26 cellular contexts compared by ENCODE assay signal in genomic region chr15:76764004-76764403, GRCh38.
A peak's percentile ranks its signal among the peaks of the same experiment; 100 is the strongest.
DNase-seq lines count a peak whose midpoint lies in the region; ATAC-seq, FAIRE-seq and TF ChIP-seq lines count a peak whose summit lies in the region.
"Had no signal": no experiment of that assay in that cellular context is flagged by ENCODE, and none has a peak within 500 bp of the region (broad histone marks: within the 10 kb centered on the region; RNA-seq: fewer than 3 reads in every experiment).

No MANE protein-coding gene starts in this region.

- no peak overlapping the region for H3K14ac ChIP-seq in H1 (ENCODE audit: insufficient read length)

- FAIRE-seq in bronchial epithelial cell (lab: Jason Lieb, UNC) (peak; percentile 36), H1 (lab: Jason Lieb, UNC) (no peak)
- FAIRE-seq: A204.1, G401.6, GM12891, GM18507 had no signal

- H3K27me3 ChIP-seq in bronchial epithelial cell (ENCODE audit: control insufficient read depth, insufficient read depth, low read length) (no peaks in the 10 kb centered on the region), H1 (replicated peaks in 1 of 4; ENCODE audit: control insufficient read depth in 3 of 4, extremely low read depth in 1 of 4, insufficient read depth in 3 of 4, low read length in 3 of 4) (no peaks in the 10 kb centered on the region)
- H3K27me3 ChIP-seq: BE2C, BLaER1 had no signal

- H2BK15ac ChIP-seq in H1 (ENCODE audit: low read length): no peak overlapping the region

- in situ Hi-C loops in G401 (cut with HindIII; ENCODE audit: low sequenced_read_pairs): no loop called here

- H3K23me2 ChIP-seq in H1 (ENCODE audit: low read depth, low read length): no peaks in the 10 kb centered on the region

- H3K36me3 ChIP-seq in bronchial epithelial cell (ENCODE audit: control insufficient read depth, insufficient read depth, low read length) (peaks cover 2% of the 10 kb centered on the region), H1 (ENCODE audit: control insufficient read depth in 2 of 4, insufficient read depth in 4 of 4, low read length in 3 of 4) (no peaks in the 10 kb centered on the region; a peak in 1 of 8 replicates), mucosa of descending colon (ENCODE audit: low read depth) (no peaks in the 10 kb centered on the region)
- H3K36me3 ChIP-seq: BE2C had no signal

- TF ChIP-seq EP300 in H1 (IDR thresholded peaks at IDR 0.05; ENCODE audit: borderline replicate concordance in 1 of 2, low read depth in 2 of 2, low read length in 2 of 2): no peak

- H3K4me3 ChIP-seq in bronchial epithelial cell (ENCODE audit: low read depth, low read length) (no peak overlapping the region), H1 (ENCODE audit: extremely low read depth in 1 of 4, insufficient read depth in 2 of 4, low read depth in 3 of 4, low read length in 4 of 4) (no peak overlapping the region), mucosa of descending colon (no peak overlapping the region)
- H3K4me3 ChIP-seq: BLaER1 had no signal

- H4K8ac ChIP-seq in H1 (ENCODE audit: extremely low read depth, insufficient read depth, low read length): peak overlapping the region; percentile 57; the same call in 1 of the 2 replicates

- no peak overlapping the region for H4K91ac ChIP-seq in H1 (replicated peaks; ENCODE audit: insufficient read length, low read length)

- DNase-seq in bronchial epithelial cell (ENCODE audit: low read depth) (no peak), H1 (ENCODE audit: low read depth in 1 of 2, low spot score in 2 of 2) (no peak), mucosa of descending colon (peak in 1 of 3 donors; percentile 2), G401 (ENCODE audit: low spot score) (no peak)
- DNase-seq: 8988T; ACHN; BE2C; C1 segment of cervical spinal cord; CD4-positive, alpha-beta memory T cell; CD4-positive, CD25-positive, alpha-beta regulatory T cell; CD8-positive, alpha-beta memory T cell; COR-L47; DMS 273 treated with DMSO at 0.1 percent for 48 hours; DMS153; DMS53; DMS79; DND-41; EL; GF-D8 had no signal

- no peaks in the 10 kb centered on the region for H3K4me1 ChIP-seq in H1 (replicated peaks in 1 of 4; ENCODE audit: control insufficient read depth in 3 of 4, insufficient read depth in 4 of 4, low read length in 3 of 4)
- no peaks in the 10 kb centered on the region for H3K4me1 ChIP-seq in mucosa of descending colon (ENCODE audit: low read depth)
- H3K4me1 ChIP-seq: BE2C, BLaER1 had no signal

- H2AFZ ChIP-seq in H1 (ENCODE audit: low read length): no peak overlapping the region

- H3K9me3 ChIP-seq in H1 (ENCODE audit: insufficient read depth in 2 of 2, low read depth in 1 of 2, low read length in 1 of 2) (peaks cover 0 to 5% of the 10 kb centered on the region in 2 experiments; a peak in 2 of 4 replicates), mucosa of descending colon (peaks cover 10% of the 10 kb centered on the region)
- H3K9me3 ChIP-seq: BE2C had no signal

- H3K9ac ChIP-seq in H1 (replicated peaks in 1 of 4; ENCODE audit: extremely low read depth in 1 of 4, low read depth in 3 of 4, low read length in 3 of 4): no peak overlapping the region
- H3K9ac ChIP-seq: BLaER1 had no signal

- no peak overlapping the region for H3K23ac ChIP-seq in H1 (ENCODE audit: insufficient read length)

- H3K27ac ChIP-seq in H1 (ENCODE audit: low read depth, low read length): no peak overlapping the region
- H3K27ac ChIP-seq: BLaER1 had no signal

- POLR2A ChIA-PET in H1 (lab: Charles Lee; ENCODE audit: partially characterized antibody): no interaction called here

- ATAC-seq in mucosa of descending colon: peak; percentile 53
- ATAC-seq in GM18502 (IDR thresholded peaks at IDR 0.05; ENCODE audit: poor library complexity, unreplicated experiment): no peak
- no peak for ATAC-seq in esophagus mucosa

- no peak overlapping the region for H2BK120ac ChIP-seq in H1 (replicated peaks; ENCODE audit: low read depth, low read length)

- no peak overlapping the region for H2BK12ac ChIP-seq in H1 (ENCODE audit: low read depth, low read length)

- no peak overlapping the region for H3K4ac ChIP-seq in H1 (replicated peaks; ENCODE audit: insufficient read length, low read depth, low read length)

- no peaks in the 10 kb centered on the region for H3K79me1 ChIP-seq in H1 (ENCODE audit: low read depth, low read length)

- 87% methylated on average over 3 of the region's 3 CpGs; no CpG with 5 or more reads in 1 of the 2 experiments for WGBS in H1 (ENCODE audit: extremely low coverage in 1 of 2, insufficient coverage in 1 of 2, insufficient read length in 1 of 2, insufficient replicate concordance in 2 of 2, low coverage in 1 of 2, low lambda C conversion rate in 2 of 2, missing lambda C conversion rate in 1 of 2), 2 experiments

- no peak for TF ChIP-seq POLR2A in H1 (IDR thresholded peaks at IDR 0.05; ENCODE audit: control extremely low read depth in 1 of 2, low read depth in 2 of 2, low read length in 2 of 2)

- H2BK5ac ChIP-seq in H1 (ENCODE audit: low read depth, low read length): no peak overlapping the region

- TF ChIP-seq CTCF in bronchial epithelial cell (IDR thresholded peaks at IDR 0.05; ENCODE audit: insufficient read depth, low read length, severe bottlenecking) (no peak), H1 (IDR thresholded peaks at IDR 0.05; ENCODE audit: control extremely low read depth in 1 of 3, insufficient read depth in 1 of 3, low read depth in 1 of 3, low read length in 3 of 3) (no peak), mucosa of descending colon (IDR thresholded peaks at IDR 0.05) (no peak)

- H2BK20ac ChIP-seq in H1 (ENCODE audit: low read length): no peak overlapping the region

- intact Hi-C loops in mucosa of descending colon (cut with DNase I, micrococcal nuclease): no loop called here

- no peak overlapping the region for H4K5ac ChIP-seq in H1 (ENCODE audit: insufficient read length, low read depth, low read length)

- no peaks in the 10 kb centered on the region for H3K79me2 ChIP-seq in H1 (ENCODE audit: control insufficient read depth in 1 of 2, insufficient read depth in 2 of 2, low read length in 2 of 2)

- no peak overlapping the region for H2AK5ac ChIP-seq in H1 (ENCODE audit: low read depth, low read length)

- no peak overlapping the region for H3K18ac ChIP-seq in H1 (ENCODE audit: extremely low read depth, low read length)

- H3K56ac ChIP-seq in H1 (replicated peaks; ENCODE audit: insufficient read length, low read depth, low read length): peak overlapping the region; percentile 9

- CTCF ChIA-PET in H1 (lab: Charles Lee; ENCODE audit: partially characterized antibody): interaction anchor here (0.6 kb wide), 1 partner anchor 714 kb away, joined by 3 read pairs; no protein-coding TSS in a partner anchor

- no peak for TF ChIP-seq RAD21 in H1 (IDR thresholded peaks at IDR 0.05 in 1 of 2, conservative IDR thresholded peaks at IDR 0.05 in 1 of 2; ENCODE audit: low read depth in 2 of 2, low read length in 2 of 2)

- H4K20me1 ChIP-seq in H1 (replicated peaks in 1 of 2; ENCODE audit: control insufficient read depth in 1 of 2, insufficient read depth in 2 of 2, low read length in 2 of 2): no peaks in the 10 kb centered on the region
- H4K20me1 ChIP-seq: BLaER1 had no signal

- H3K4me2 ChIP-seq in H1 (ENCODE audit: insufficient read depth in 1 of 2, low read depth in 2 of 2, low read length in 2 of 2): no peak overlapping the region
- H3K4me2 ChIP-seq: BLaER1 had no signal

TF ChIP-seq in H1, 55 proteins besides CTCF, POLR2A, EP300 and RAD21:
- TF ChIP-seq BACH1 (IDR thresholded peaks at IDR 0.05; ENCODE audit: low read length) (no peak), SRF (IDR thresholded peaks at IDR 0.05; ENCODE audit: low read depth, low read length) (no peak), KDM5A (IDR thresholded peaks at IDR 0.05; ENCODE audit: low read length) (no peak), NRF1 (IDR thresholded peaks at IDR 0.05; ENCODE audit: low read depth, low read length) (no peak), TCF12 (IDR thresholded peaks at IDR 0.05; ENCODE audit: low read depth, low read length) (no peak), BCL11A (IDR thresholded peaks at IDR 0.05; ENCODE audit: low read depth in 2 of 2, low read length in 2 of 2) (no peak), YY1 (IDR thresholded peaks at IDR 0.05; ENCODE audit: low read depth, low read length) (no peak), KDM1A (IDR thresholded peaks at IDR 0.05; ENCODE audit: borderline replicate concordance, low read length) (no peak), MAFK (IDR thresholded peaks at IDR 0.05; ENCODE audit: low read depth, low read length) (no peak), TBP (IDR thresholded peaks at IDR 0.05; ENCODE audit: low read depth, low read length) (no peak), JUND (IDR thresholded peaks at IDR 0.05; ENCODE audit: low read length) (no peak), E2F6 (IDR thresholded peaks at IDR 0.05) (no peak), GTF2F1 (IDR thresholded peaks at IDR 0.05; ENCODE audit: borderline replicate concordance, low read depth, low read length) (no peak), CREB1 (IDR thresholded peaks at IDR 0.05) (no peak), GABPA (IDR thresholded peaks at IDR 0.05; ENCODE audit: borderline replicate concordance, insufficient read depth, low read length) (no peak)
TF ChIP-seq in H1: peak in this region for 0.
